ENCODE assay signal across 24 cellular contexts in the genomic region with DNA sequence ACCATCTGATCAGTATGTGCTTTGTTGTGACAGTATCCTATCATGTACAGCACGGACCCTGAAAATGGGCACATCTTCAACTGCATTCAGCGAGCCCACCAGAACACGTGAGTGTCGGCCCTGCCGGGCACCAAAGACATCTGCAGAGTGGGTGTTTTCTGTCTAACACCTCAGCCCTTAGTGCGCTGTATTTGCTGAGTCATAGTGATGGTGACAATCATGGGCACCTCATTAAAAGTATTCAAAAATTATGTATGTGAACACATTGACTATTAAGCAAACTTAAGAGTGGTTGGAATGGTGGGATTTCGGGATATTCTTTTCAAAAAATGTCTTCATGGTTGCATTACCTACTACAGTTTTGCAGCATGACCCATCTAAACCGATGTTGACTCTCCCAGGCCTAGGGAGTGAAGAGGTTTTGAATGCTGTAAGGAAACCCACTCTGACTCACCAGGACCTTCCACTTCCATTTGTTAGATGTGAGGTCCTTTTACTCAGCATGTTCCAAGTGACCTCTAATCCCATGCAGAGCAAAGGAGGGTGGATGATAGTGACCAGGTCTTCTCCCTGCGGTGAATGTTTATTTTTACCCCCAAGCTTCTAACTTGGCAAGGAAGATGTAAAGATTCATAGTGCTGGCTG.
"Had no signal": no experiment of that assay in that cellular context is flagged by ENCODE, and none has a peak within 500 bp of the region (broad histone marks: within the 10 kb centered on the region; RNA-seq: fewer than 3 reads in every experiment).

No MANE protein-coding gene starts in this region.

- DNase-seq: activated CD4-positive, alpha-beta T cell treated with anti-CD3 and anti-CD28 coated beads for 36 hours; activated CD4-positive, alpha-beta T cell treated with anti-CD3 and anti-CD28 coated beads, Interleukin-2, amount 50 U/mL, for 48 hours; activated naive CD4-positive, alpha-beta T cell treated with Interleukin-2 at 50 U/mL for 16 hours; activated naive CD8-positive, alpha-beta T cell treated with anti-CD3 and anti-CD28 coated beads, Interleukin-2, amount 10 ng/mL, durations not matched to agents 7 days and 5 days; activated T-cell treated with anti-CD3 and anti-CD28 coated beads, Interleukin-2, amount 50 U/mL, for 1 hour; caudate nucleus; effector memory CD8-positive, alpha-beta T cell; foreskin melanocyte; hypothalamus; islet precursor cell; left colon; midbrain; nucleus accumbens; stimulated activated CD4-positive, alpha-beta T cell treated with anti-CD3 and anti-CD28 coated beads, Interleukin-1b, Interleukin-23, amount 100 ng/mL, for 48 hours; stimulated activated naive CD8-positive, alpha-beta T cell treated with anti-CD3 and anti-CD28 coated beads, Interleukin-15, Interleukin-2, amounts not matched to agents 100 U/mL and 50 U/mL, for 24 hours; T-helper 2 cell; uterus had no signal

- H3K27me3 Mint-ChIP-seq: activated CD4-positive, alpha-beta T cell treated with anti-CD3 and anti-CD28 coated beads for 36 hours; activated T-helper 17 cell treated with anti-CD3 and anti-CD28 coated beads, Interleukin-2, amount 50 U/mL, for 72 hours; brain; dendritic cell treated with granulocyte-macrophage colony-stimulating factor and Interleukin-4, amounts not matched to agents 40 ng/mL and 50 ng/mL, for 4 days; effector memory CD8-positive, alpha-beta T cell had no signal

- H3K27ac ChIP-seq: tibial nerve, uterus had no signal

- H3K4me3 Mint-ChIP-seq: activated CD4-positive, alpha-beta T cell treated with anti-CD3 and anti-CD28 coated beads for 36 hours; activated naive CD8-positive, alpha-beta T cell treated with anti-CD3 and anti-CD28 coated beads, Interleukin-2, amount 10 ng/mL, durations not matched to agents 7 days and 5 days; activated T-helper 17 cell treated with anti-CD3 and anti-CD28 coated beads, Interleukin-2, amount 50 U/mL, for 72 hours; brain; dendritic cell treated with granulocyte-macrophage colony-stimulating factor and Interleukin-4, amounts not matched to agents 40 ng/mL and 50 ng/mL, for 4 days; effector memory CD8-positive, alpha-beta T cell; nephron; WTC11 had no signal

- H3K27me3 ChIP-seq: tibial nerve, uterus had no signal

- H3K9me3 ChIP-seq: tibial nerve, uterus had no signal

- H3K36me3 ChIP-seq: uterus had no signal

- ATAC-seq: activated CD4-positive, alpha-beta T cell treated with anti-CD3 and anti-CD28 coated beads for 36 hours; activated T-helper 17 cell treated with anti-CD3 and anti-CD28 coated beads, Interleukin-2, amount 50 U/mL, for 72 hours; effector memory CD8-positive, alpha-beta T cell; left colon; stimulated activated naive CD8-positive, alpha-beta T cell treated with anti-CD3 and anti-CD28 coated beads, Interleukin-15, Interleukin-2, amounts not matched to agents 100 U/mL and 50 U/mL, for 24 hours; WTC11 had no signal

- H3K27ac Mint-ChIP-seq: activated CD4-positive, alpha-beta T cell treated with anti-CD3 and anti-CD28 coated beads for 36 hours; activated naive CD8-positive, alpha-beta T cell treated with anti-CD3 and anti-CD28 coated beads, Interleukin-2, amount 10 ng/mL, durations not matched to agents 7 days and 5 days; activated T-helper 17 cell treated with anti-CD3 and anti-CD28 coated beads, Interleukin-2, amount 50 U/mL, for 72 hours; brain; dendritic cell treated with granulocyte-macrophage colony-stimulating factor and Interleukin-4, amounts not matched to agents 40 ng/mL and 50 ng/mL, for 4 days; effector memory CD8-positive, alpha-beta T cell; WTC11 had no signal

- H3K4me1 Mint-ChIP-seq: brain had no signal

- H3K4me1 ChIP-seq: uterus had no signal

- H3K4me3 ChIP-seq: lung, tibial nerve, uterus had no signal

- H3K9me3 Mint-ChIP-seq: activated naive CD8-positive, alpha-beta T cell treated with anti-CD3 and anti-CD28 coated beads, Interleukin-2, amount 10 ng/mL, durations not matched to agents 7 days and 5 days; activated T-helper 17 cell treated with anti-CD3 and anti-CD28 coated beads, Interleukin-2, amount 50 U/mL, for 72 hours; brain; dendritic cell treated with granulocyte-macrophage colony-stimulating factor and Interleukin-4, amounts not matched to agents 40 ng/mL and 50 ng/mL, for 4 days; effector memory CD8-positive, alpha-beta T cell; nephron; WTC11 had no signal
